Comparison of ENCODE assay signal across 20 cellular contexts in genomic region chr3:148588291-148588690, GRCh38.
DNase-seq lines count a peak whose midpoint lies in the region; ATAC-seq and TF ChIP-seq lines count a peak whose summit lies in the region.
"Had no signal": no experiment of that assay in that cellular context is flagged by ENCODE, and none has a peak within 500 bp of the region (broad histone marks: within the 10 kb centered on the region; RNA-seq: fewer than 3 reads in every experiment).

No MANE protein-coding gene starts in this region.

- H3K36me3 ChIP-seq in adrenal gland (replicated peaks in 1 of 2) (no peaks in the 10 kb centered on the region), testis (ENCODE audit: low read depth, missing control alignments) (no peaks in the 10 kb centered on the region)

- no peaks in the 10 kb centered on the region for H3K9me3 ChIP-seq in adrenal gland (replicated peaks in 1 of 3)
- H3K9me3 ChIP-seq in testis = no peaks in the 10 kb centered on the region
- H3K9me3 ChIP-seq: A549 had no signal

- peak in 4 of 7 donors; percentile 11 to 31 (median 20) for DNase-seq in adrenal gland
- peak; percentile 23 for DNase-seq in kidney tubule cell (ENCODE audit: low spot score)
- DNase-seq in myocyte (ENCODE audit: low read depth) = peak; percentile 8
- peak; percentile 15 for DNase-seq in testis
- DNase-seq in AML-193 (lab: John Stamatoyannopoulos, UW) = no peak
- DNase-seq in activated effector memory CD4-positive, alpha-beta T cell treated with anti-CD3 and anti-CD28 coated beads, Interleukin-2, amount 50 U/mL, for 16 hours = no peak
- DNase-seq: 8988T; ACHN; C1 segment of cervical spinal cord; Calu3; CD4-positive, alpha-beta memory T cell; COR-L47; DMS53; DMS79 treated with DMSO at 0.1 percent for 48 hours; GF-D8; H9 had no signal

- peaks cover 0 to 4% of the 10 kb centered on the region in 2 donors for H3K4me1 ChIP-seq in adrenal gland (replicated peaks in 1 of 2)
- no peaks in the 10 kb centered on the region for H3K4me1 ChIP-seq in testis
- H3K4me1 ChIP-seq: A549 had no signal

- intact Hi-C loops in adrenal gland (cut with DNase I) (no loop called here), testis (cut with DNase I; ENCODE audit: low total_unique reads) (no loop called here)

- 69 to 78% (median 72%) methylated on average over 2 of the region's 2 CpGs for WGBS in adrenal gland, 4 donors
- 84 to 95% methylated on average over 2 of the region's 2 CpGs for WGBS in testis, 2 donors

- H3K27ac ChIP-seq in adrenal gland (no peak overlapping the region), testis (no peak overlapping the region)
- H3K27ac ChIP-seq: A549 had no signal

- ATAC-seq in HG03469 (IDR thresholded peaks at IDR 0.05; ENCODE audit: unreplicated experiment) = no peak
- ATAC-seq: A549, GM23338, HCT116 had no signal

- TF ChIP-seq POLR2A in adrenal gland (IDR thresholded peaks at IDR 0.05) (no peak), testis (IDR thresholded peaks at IDR 0.05) (no peak)

- no peak overlapping the region for H3K4me3 ChIP-seq in adrenal gland
- H3K4me3 ChIP-seq in testis = no peak overlapping the region
- H3K4me3 ChIP-seq: A549, GM23338 had no signal

- no peaks in the 10 kb centered on the region for H3K27me3 ChIP-seq in adrenal gland
- H3K27me3 ChIP-seq in testis = no peaks in the 10 kb centered on the region

- TF ChIP-seq CTCF in adrenal gland (IDR thresholded peaks at IDR 0.05) = no peak
- no peak for TF ChIP-seq CTCF in testis (IDR thresholded peaks at IDR 0.05)

Comparison
In these comparisons a context has a peak if more than half of its experiments do, and no peak if none do; other contexts are left out.
1. DNase-seq: peak in adrenal gland (4 of 7), kidney tubule cell (single experiment), myocyte (single experiment) and testis (single experiment); none in AML-193 (0 of 2) and activated effector memory CD4-positive, alpha-beta T cell treated with anti-CD3 and anti-CD28 coated beads, Interleukin-2, amount 50 U/mL, for 16 hours (single experiment).